8 cellular contexts compared by ENCODE assay signal in the genomic region with DNA sequence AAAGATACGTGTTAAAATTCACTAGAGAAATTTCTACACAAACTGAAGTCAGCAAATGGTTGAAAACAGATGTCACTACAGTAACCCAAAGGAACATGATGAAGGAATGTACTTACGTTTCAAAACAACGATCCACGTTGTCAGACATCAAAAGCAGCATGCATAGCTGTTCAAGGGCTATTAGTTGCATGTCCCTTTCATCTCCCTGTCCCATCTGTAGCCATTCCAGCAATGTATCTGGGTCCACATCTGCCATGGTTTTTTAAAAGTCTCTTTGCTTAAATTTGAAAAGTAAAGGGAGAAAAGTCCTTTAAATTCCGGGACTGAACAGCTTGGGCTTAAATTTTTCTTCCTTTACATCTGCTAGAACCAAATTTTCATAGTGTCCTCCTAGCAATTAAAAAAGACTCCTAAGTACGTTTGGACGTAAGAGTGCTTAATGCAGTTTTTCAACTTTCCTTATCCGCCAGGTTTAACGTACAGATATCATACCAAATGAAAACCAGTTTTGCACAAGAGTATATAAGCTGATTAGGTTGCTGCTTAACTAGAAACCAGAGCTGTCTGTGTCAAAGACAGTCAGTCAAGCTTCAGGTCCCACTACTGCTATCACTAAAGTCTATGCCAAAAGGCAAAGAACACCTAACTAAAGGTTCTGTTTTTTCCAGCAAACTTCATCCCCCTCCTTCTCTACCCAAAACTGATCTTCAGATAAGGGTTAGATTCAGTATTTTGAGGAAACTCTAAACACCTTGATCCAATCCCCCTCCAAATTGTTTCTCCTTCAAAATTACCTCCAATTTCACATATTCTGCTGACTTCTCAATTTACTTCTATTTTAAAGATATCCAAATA. TPM values are rescaled to one million over a fixed set of nuclear protein-coding genes. Genes with fewer than 3 reads are reported as not detected.
DNase-seq lines count a peak whose midpoint lies in the region; ATAC-seq and TF ChIP-seq lines count a peak whose summit lies in the region.

No MANE protein-coding gene starts in this region.

- POLR2A ChIA-PET in activated CD4-positive, alpha-beta memory T cell treated with anti-CD3 and anti-CD28 coated beads for 36 hours (lab: Charles Lee) = interaction anchor here (0.9 to 1.7 kb wide), 5 partner anchors 12 to 216 kb away, joined by 3 to 9 read pairs (median 5); partner anchors contain the start of genes AP4S1 and STRN3

- no peaks in the 10 kb centered on the region for H3K9me3 Mint-ChIP-seq in activated CD4-positive, alpha-beta memory T cell treated with anti-CD3 and anti-CD28 coated beads for 36 hours

- TF ChIP-seq CTCF in DOHH2 (IDR thresholded peaks at IDR 0.05; ENCODE audit: low read depth, low read length, poor library complexity, severe bottlenecking) (no peak), sigmoid colon (IDR thresholded peaks at IDR 0.05) (no peak)

- H3K36me3 ChIP-seq in DOHH2 (ENCODE audit: control insufficient read depth, low read length) (peaks cover 51% of the 10 kb centered on the region), sigmoid colon (peaks cover 0 to 29% (median 0%) of the 10 kb centered on the region in 4 donors)

- H3K27me3 ChIP-seq in DOHH2 (ENCODE audit: control insufficient read depth, low read length) (no peaks in the 10 kb centered on the region), sigmoid colon (no peaks in the 10 kb centered on the region)

- H3K9me3 ChIP-seq in DOHH2 (ENCODE audit: control insufficient read depth, insufficient read depth, low read length) = no peaks in the 10 kb centered on the region
- no peaks in the 10 kb centered on the region for H3K9me3 ChIP-seq in sigmoid colon

- no peak for ATAC-seq in HG02623 (IDR thresholded peaks at IDR 0.05; ENCODE audit: unreplicated experiment)

- peaks cover 12% of the 10 kb centered on the region for H3F3A ChIP-seq in DOHH2 (ENCODE audit: control insufficient read depth, insufficient read depth)

- WGBS in sigmoid colon, 2 donors = 1 to 11% methylated on average over 9 of the region's 9 CpGs

- H3K4me1 Mint-ChIP-seq in activated CD4-positive, alpha-beta memory T cell treated with anti-CD3 and anti-CD28 coated beads for 36 hours (ENCODE audit: low read depth) = peaks cover 57% of the 10 kb centered on the region

- H3K27me3 Mint-ChIP-seq in activated CD4-positive, alpha-beta memory T cell treated with anti-CD3 and anti-CD28 coated beads for 36 hours = no peaks in the 10 kb centered on the region

- in situ Hi-C loops in KBM-7 (cut with MboI; ENCODE audit: low pct_unique_long_range_greater_than_20kb, low sequenced_read_pairs) = no loop called here

- DNase-seq in KBM-7 (peak; percentile 47), glomerular visceral epithelial cell (ENCODE audit: extremely low spot score) (peak; percentile 34), sigmoid colon (no peak), caudate nucleus (lab: John Stamatoyannopoulos, UW) (no peak)
- no peak for DNase-seq in activated CD4-positive, alpha-beta memory T cell treated with anti-CD3 and anti-CD28 coated beads for 36 hours
- no peak for DNase-seq in activated CD8-positive, alpha-beta memory T cell treated with anti-CD3 and anti-CD28 coated beads, Interleukin-2, amount 50 U/mL, for 4 hours

- H3K4me2 ChIP-seq in DOHH2 (ENCODE audit: low read length) = peak overlapping the region; percentile 75

- H3K4me1 ChIP-seq in DOHH2 (ENCODE audit: control insufficient read depth, low read length) = peaks cover 19% of the 10 kb centered on the region
- H3K4me1 ChIP-seq in sigmoid colon = peaks cover 0 to 36% (median 18%) of the 10 kb centered on the region in 4 donors

- intact Hi-C loops in activated CD4-positive, alpha-beta memory T cell treated with anti-CD3 and anti-CD28 coated beads for 36 hours (cut with micrococcal nuclease) = loop anchor here (1.0 to 10.0 kb wide), 8 partner anchors 151 to 997 kb away; partner anchors contain the start of genes ARHGAP5, RNU6-7, RNU6-8 and SCFD1
- intact Hi-C loops in sigmoid colon (cut with DNase I) = loop anchor here (2.0 to 10.0 kb wide), 4 partner anchors 41 to 151 kb away; no protein-coding TSS in a partner anchor

- CTCF ChIA-PET in activated CD4-positive, alpha-beta memory T cell treated with anti-CD3 and anti-CD28 coated beads for 36 hours (lab: Charles Lee) = interaction anchor here (1.1 to 3.2 kb wide), 3 partner anchors 68 to 584 kb away, joined by 3 to 22 read pairs (median 12); partner anchors contain the start of gene SCFD1

- no peak for TF ChIP-seq EP300 in sigmoid colon (IDR thresholded peaks at IDR 0.05)

- no peaks in the 10 kb centered on the region for H3K9me2 ChIP-seq in DOHH2 (replicated peaks; ENCODE audit: control insufficient read depth, low read length)

- peak overlapping the region; percentile 76 for H3K4me3 ChIP-seq in DOHH2 (ENCODE audit: low read length)
- H3K4me3 ChIP-seq in sigmoid colon = peak overlapping the region; percentile 61 to 93 (median 88)

- peaks cover 64% of the 10 kb centered on the region for H3K79me2 ChIP-seq in DOHH2 (ENCODE audit: control insufficient read depth, low read length)

- H4K20me1 ChIP-seq in DOHH2 (ENCODE audit: control insufficient read depth, insufficient read depth, low read depth, low read length) = peaks cover 7% of the 10 kb centered on the region; the same call in 1 of the 2 replicates

- TF ChIP-seq POLR2A in sigmoid colon (IDR thresholded peaks at IDR 0.05) = no peak

- H3K4me3 Mint-ChIP-seq in activated CD4-positive, alpha-beta memory T cell treated with anti-CD3 and anti-CD28 coated beads for 36 hours = peak overlapping the region; percentile 76

- peaks cover 29% of the 10 kb centered on the region for H3K36me3 Mint-ChIP-seq in activated CD4-positive, alpha-beta memory T cell treated with anti-CD3 and anti-CD28 coated beads for 36 hours

- H3K27ac ChIP-seq in DOHH2 (ENCODE audit: low read depth, low read length) (peak overlapping the region; percentile 81; the same call in 1 of the 2 replicates), sigmoid colon (peak overlapping the region; percentile 94 to 100 (median 99)), caudate nucleus (ENCODE audit: low read depth, low read length) (no peak overlapping the region)

- H3K27ac Mint-ChIP-seq in activated CD4-positive, alpha-beta memory T cell treated with anti-CD3 and anti-CD28 coated beads for 36 hours = peak overlapping the region; percentile 87

RNA-seq across cellular contexts. Expression of gene HECTD1, which starts 1.7 kb away (rescaled TPM):
- 10 to 100 TPM; 84.9 to 88.1 TPM for total RNA-seq in activated CD4-positive, alpha-beta memory T cell treated with anti-CD3 and anti-CD28 coated beads for 36 hours
- 100 to 1,000 TPM; 152 to 186 (median 174) TPM for total RNA-seq in sigmoid colon
- polyA plus RNA-seq in sigmoid colon = 10 to 100 TPM; 30.0 to 46.7 (median 40.5) TPM

Comparison
In these comparisons a context has a peak if more than half of its experiments do, and no peak if none do; other contexts are left out.
1. DNase-seq: peak in KBM-7 (single experiment) and glomerular visceral epithelial cell (single experiment); none in activated CD4-positive, alpha-beta memory T cell treated with anti-CD3 and anti-CD28 coated beads for 36 hours (single experiment), sigmoid colon (single experiment), caudate nucleus (0 of 61) and activated CD8-positive, alpha-beta memory T cell treated with anti-CD3 and anti-CD28 coated beads, Interleukin-2, amount 50 U/mL, for 4 hours (single experiment).